In the genomic region with DNA sequence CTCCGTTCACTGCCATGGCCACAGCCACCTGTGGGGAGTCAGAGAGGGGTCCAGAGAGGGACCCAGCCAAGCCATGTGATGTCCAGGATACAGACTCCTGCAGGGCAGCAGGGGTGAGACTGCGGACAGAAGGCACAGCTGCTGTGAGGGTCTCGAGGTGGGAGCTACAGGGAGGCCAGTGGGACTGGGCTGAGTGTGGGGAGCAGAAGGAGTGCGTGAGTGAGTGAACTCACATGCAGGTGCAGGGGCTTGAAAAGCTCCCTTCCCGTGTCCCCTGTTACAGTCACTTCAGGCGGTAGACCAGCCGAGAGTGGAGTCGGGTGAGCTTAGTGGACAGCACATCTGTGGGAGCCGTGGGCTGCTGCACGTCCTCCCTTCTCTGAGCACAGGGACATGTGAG, we compare ENCODE assay signal across 27 cellular contexts. TPM values are rescaled to one million over a fixed set of nuclear protein-coding genes. Genes with fewer than 3 reads are reported as not detected.
A peak's percentile ranks its signal among the peaks of the same experiment; 100 is the strongest.
DNase-seq lines count a peak whose midpoint lies in the region; TF ChIP-seq lines count a peak whose summit lies in the region.
"Had no signal": no experiment of that assay in that cellular context is flagged by ENCODE, and none has a peak within 500 bp of the region (broad histone marks: within the 10 kb centered on the region; RNA-seq: fewer than 3 reads in every experiment).

No MANE protein-coding gene starts in this region.

- H3K36me3 Mint-ChIP-seq in activated naive CD4-positive, alpha-beta T cell treated with anti-CD3 and anti-CD28 coated beads, Interleukin-2, amount 10 ng/mL, durations not matched to agents 7 days and 5 days: peaks cover 75% of the 10 kb centered on the region
- H3K36me3 Mint-ChIP-seq in CD8-positive, alpha-beta memory T cell: peaks cover 16 to 85% (median 19%) of the 10 kb centered on the region in 3 donors
- H3K36me3 Mint-ChIP-seq in activated naive CD8-positive, alpha-beta T cell treated with anti-CD3 and anti-CD28 coated beads for 36 hours: peaks cover 58% of the 10 kb centered on the region
- H3K36me3 Mint-ChIP-seq in nephron progenitor cell (ENCODE audit: low read depth): peaks cover 57% of the 10 kb centered on the region

- peaks cover 69% of the 10 kb centered on the region for H3K4me1 Mint-ChIP-seq in activated naive CD4-positive, alpha-beta T cell treated with anti-CD3 and anti-CD28 coated beads, Interleukin-2, amount 10 ng/mL, durations not matched to agents 7 days and 5 days
- H3K4me1 Mint-ChIP-seq in CD8-positive, alpha-beta memory T cell: peaks cover 37 to 42% (median 39%) of the 10 kb centered on the region in 3 donors
- H3K4me1 Mint-ChIP-seq in activated naive CD8-positive, alpha-beta T cell treated with anti-CD3 and anti-CD28 coated beads for 36 hours: peaks cover 65% of the 10 kb centered on the region
- H3K4me1 Mint-ChIP-seq in nephron progenitor cell: peaks cover 7% of the 10 kb centered on the region
- H3K4me1 Mint-ChIP-seq: WTC11 had no signal

- H3K27me3 Mint-ChIP-seq in activated naive CD4-positive, alpha-beta T cell treated with anti-CD3 and anti-CD28 coated beads, Interleukin-2, amount 10 ng/mL, durations not matched to agents 7 days and 5 days: no peaks in the 10 kb centered on the region
- no peaks in the 10 kb centered on the region for H3K27me3 Mint-ChIP-seq in CD8-positive, alpha-beta memory T cell
- no peaks in the 10 kb centered on the region for H3K27me3 Mint-ChIP-seq in activated naive CD8-positive, alpha-beta T cell treated with anti-CD3 and anti-CD28 coated beads for 36 hours
- H3K27me3 Mint-ChIP-seq in nephron progenitor cell (ENCODE audit: low read depth, poor library complexity): peaks cover 4% of the 10 kb centered on the region
- H3K27me3 Mint-ChIP-seq: naive B cell had no signal

- peak overlapping the region; percentile 2 for H3K27ac Mint-ChIP-seq in activated naive CD4-positive, alpha-beta T cell treated with anti-CD3 and anti-CD28 coated beads, Interleukin-2, amount 10 ng/mL, durations not matched to agents 7 days and 5 days
- H3K27ac Mint-ChIP-seq in CD8-positive, alpha-beta memory T cell: peak overlapping the region in 6 of 8 donors; percentile 38 to 99 (median 84)
- peak overlapping the region; percentile 94 for H3K27ac Mint-ChIP-seq in activated naive CD8-positive, alpha-beta T cell treated with anti-CD3 and anti-CD28 coated beads for 36 hours
- peak overlapping the region; percentile 94 for H3K27ac Mint-ChIP-seq in nephron progenitor cell
- H3K27ac Mint-ChIP-seq: activated T-cell treated with anti-CD3 and anti-CD28 coated beads, Interleukin-2, amount 50 U/mL, for 72 hours; WTC11 had no signal

- TF ChIP-seq CTCF in nephron progenitor cell (IDR thresholded peaks at IDR 0.05) (no peak), GM13977 (IDR thresholded peaks at IDR 0.05; ENCODE audit: extremely low read depth, insufficient read depth, missing control alignments) (no peak)

- H3K9me3 Mint-ChIP-seq in activated naive CD4-positive, alpha-beta T cell treated with anti-CD3 and anti-CD28 coated beads, Interleukin-2, amount 10 ng/mL, durations not matched to agents 7 days and 5 days: no peaks in the 10 kb centered on the region
- no peaks in the 10 kb centered on the region for H3K9me3 Mint-ChIP-seq in CD8-positive, alpha-beta memory T cell
- H3K9me3 Mint-ChIP-seq in activated naive CD8-positive, alpha-beta T cell treated with anti-CD3 and anti-CD28 coated beads for 36 hours: no peaks in the 10 kb centered on the region
- no peaks in the 10 kb centered on the region for H3K9me3 Mint-ChIP-seq in nephron progenitor cell
- H3K9me3 Mint-ChIP-seq: activated T-cell treated with anti-CD3 and anti-CD28 coated beads, Interleukin-2, amount 50 U/mL, for 72 hours; naive B cell; WTC11 had no signal

- no peak for DNase-seq in activated naive CD4-positive, alpha-beta T cell treated with anti-CD3 and anti-CD28 coated beads, Interleukin-2, amount 10 ng/mL, durations not matched to agents 7 days and 5 days
- DNase-seq in activated naive CD4-positive, alpha-beta T cell treated with anti-CD3 and anti-CD28 coated beads, Interleukin-2, amount 50 U/mL, for 16 hours: no peak
- DNase-seq in CD8-positive, alpha-beta memory T cell: no peak
- no peak for DNase-seq in activated naive CD8-positive, alpha-beta T cell treated with anti-CD3 and anti-CD28 coated beads for 36 hours
- DNase-seq in nephron progenitor cell: no peak
- no peak for DNase-seq in KBM-7
- no peak for DNase-seq in NCI-H510A (lab: John Stamatoyannopoulos, UW)
- DNase-seq in GM13977 (ENCODE audit: low spot score): no peak
- DNase-seq: ACHN; activated T-cell treated with anti-CD3 and anti-CD28 coated beads, Interleukin-2, amount 50 U/mL, for 72 hours; amygdala; DMS153; GDM1; HCEC 1CT; KG1; mesendoderm; naive B cell; NCI-H1436 treated with DMSO at 0.1 percent for 48 hours; NCI-H526 treated with DMSO at 0.1 percent for 48 hours; RPMI8226; stimulated activated CD4-positive, alpha-beta T cell treated with anti-CD3 and anti-CD28 coated beads, Interleukin-15, amount 100 ng/mL, for 24 hours; T1000; upper lobe of right lung had no signal

- CTCF ChIA-PET in activated naive CD4-positive, alpha-beta T cell treated with anti-CD3 and anti-CD28 coated beads, Interleukin-2, amount 10 ng/mL, durations not matched to agents 7 days and 5 days (lab: Charles Lee): no interaction called here
- CTCF ChIA-PET in CD8-positive, alpha-beta memory T cell (lab: Charles Lee): interaction anchor here (2.3 kb wide), 1 partner anchor 10 kb away, joined by 6 read pairs; no protein-coding TSS in a partner anchor

- no peak overlapping the region for H3K4me3 Mint-ChIP-seq in activated naive CD4-positive, alpha-beta T cell treated with anti-CD3 and anti-CD28 coated beads, Interleukin-2, amount 10 ng/mL, durations not matched to agents 7 days and 5 days
- no peak overlapping the region for H3K4me3 Mint-ChIP-seq in CD8-positive, alpha-beta memory T cell
- peak overlapping the region; percentile 5 for H3K4me3 Mint-ChIP-seq in activated naive CD8-positive, alpha-beta T cell treated with anti-CD3 and anti-CD28 coated beads for 36 hours
- H3K4me3 Mint-ChIP-seq in nephron progenitor cell: no peak overlapping the region
- H3K4me3 Mint-ChIP-seq: naive B cell, WTC11 had no signal

- no peaks in the 10 kb centered on the region for H3K27me3 ChIP-seq in CD8-positive, alpha-beta memory T cell (ENCODE audit: insufficient read depth, low read length, poor library complexity, severe bottlenecking)
- H3K27me3 ChIP-seq: BLaER1 treated with 17β-estradiol and CSF1 and Interleukin-3, amounts not matched to agents 10 nM and 100 nM; ovary; upper lobe of right lung had no signal

- peaks cover 46% of the 10 kb centered on the region for H3K36me3 ChIP-seq in CD8-positive, alpha-beta memory T cell (ENCODE audit: insufficient read depth, low read length)
- H3K36me3 ChIP-seq: ovary had no signal

- peaks cover 76% of the 10 kb centered on the region for H3K4me1 ChIP-seq in CD8-positive, alpha-beta memory T cell (ENCODE audit: insufficient read depth, low read length)
- H3K4me1 ChIP-seq: upper lobe of right lung had no signal

- POLR2A ChIA-PET in CD8-positive, alpha-beta memory T cell (lab: Charles Lee): no interaction called here

- H3K9me3 ChIP-seq in CD8-positive, alpha-beta memory T cell (ENCODE audit: low read length): no peaks in the 10 kb centered on the region
- H3K9me3 ChIP-seq: BLaER1 treated with 17β-estradiol and CSF1 and Interleukin-3, amounts not matched to agents 10 nM and 100 nM; ovary; upper lobe of right lung had no signal

- no peak overlapping the region for H3K4me3 ChIP-seq in CD8-positive, alpha-beta memory T cell (ENCODE audit: low read length)
- H3K4me3 ChIP-seq: BLaER1 treated with 17β-estradiol and CSF1 and Interleukin-3, amounts not matched to agents 10 nM and 100 nM; ovary; upper lobe of right lung had no signal

- H3K27ac ChIP-seq in CD8-positive, alpha-beta memory T cell (ENCODE audit: low read depth, low read length): no peak overlapping the region
- H3K27ac ChIP-seq: BLaER1 treated with 17β-estradiol and CSF1 and Interleukin-3, amounts not matched to agents 10 nM and 100 nM; ovary; upper lobe of right lung had no signal

- in situ Hi-C loops in KBM-7 (cut with MboI; ENCODE audit: low pct_unique_long_range_greater_than_20kb, low sequenced_read_pairs) (no loop called here), GM13977 (cut with MboI; ENCODE audit: low pct_unique_long_range_greater_than_20kb, low sequenced_read_pairs, unreplicated experiment) (no loop called here)

RNA-seq across cellular contexts. Expression of a gene that starts 42.4 kb away (rescaled TPM):
- total RNA-seq in CD8-positive, alpha-beta memory T cell: 1 to 10 TPM in 1 of 2 experiments, under 1 TPM in 1; 0.91 to 1.4 TPM
- 24.1 TPM for polyA plus RNA-seq in CD8-positive, alpha-beta memory T cell
- 10 to 100 TPM in 1 of 2 experiments, 1 to 10 TPM in 1; 8.7 to 10.5 TPM for total RNA-seq in activated naive CD8-positive, alpha-beta T cell treated with anti-CD3 and anti-CD28 coated beads for 36 hours
- total RNA-seq: bronchial epithelial cell had no signal

Comparison
In these comparisons a context has a peak if more than half of its experiments do, and no peak if none do; other contexts are left out.
1. H3K27ac Mint-ChIP-seq: peak in every context shown above with its lines; median percentile 94 in activated naive CD8-positive, alpha-beta T cell treated with anti-CD3 and anti-CD28 coated beads for 36 hours; 94 in nephron progenitor cell; 84 in CD8-positive, alpha-beta memory T cell; 2 in activated naive CD4-positive, alpha-beta T cell treated with anti-CD3 and anti-CD28 coated beads, Interleukin-2, amount 10 ng/mL, durations not matched to agents 7 days and 5 days.